21 cellular contexts compared by ENCODE assay signal in the genomic region with DNA sequence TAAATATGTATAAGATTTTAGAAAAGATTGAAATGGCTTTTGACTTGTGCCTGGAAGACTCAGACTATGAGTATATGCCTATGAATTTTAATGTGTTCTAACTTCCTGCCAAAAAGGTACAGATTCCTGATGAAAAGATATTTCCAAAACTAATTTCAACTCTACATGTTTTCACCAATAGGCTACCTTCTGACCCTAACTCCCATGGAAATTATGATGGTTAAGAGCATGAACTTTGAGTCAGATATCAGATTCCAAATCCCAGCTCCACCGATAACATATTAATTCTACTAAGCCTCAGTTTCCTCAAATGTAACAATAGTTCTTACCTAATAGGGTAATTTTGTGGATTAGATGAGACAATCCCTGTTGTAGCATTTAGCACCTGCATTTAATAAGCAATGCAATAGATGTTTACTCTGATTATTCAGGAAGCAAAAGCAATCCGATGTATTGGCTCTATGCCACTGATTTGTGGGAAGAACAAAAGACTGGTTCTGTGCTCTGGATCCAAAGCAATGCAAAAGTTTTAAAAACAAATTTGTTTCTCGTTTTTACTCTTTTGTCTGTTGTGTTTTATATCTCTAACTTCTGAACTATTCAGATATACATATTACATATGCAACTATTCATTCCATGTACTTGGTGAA.
"Had no signal": no experiment of that assay in that cellular context is flagged by ENCODE, and none has a peak within 500 bp of the region (broad histone marks: within the 10 kb centered on the region; RNA-seq: fewer than 3 reads in every experiment).

No MANE protein-coding gene starts in this region.

- H3K36me3 ChIP-seq: esophagus squamous epithelium, right atrium auricular region, spleen, tibial nerve had no signal

- H3K27me3 Mint-ChIP-seq: activated CD8-positive, alpha-beta T cell treated with anti-CD3 and anti-CD28 coated beads for 36 hours; activated naive CD4-positive, alpha-beta T cell treated with anti-CD3 and anti-CD28 coated beads, Interleukin-2, amount 50 U/mL, for 24 hours; activated T-helper 17 cell treated with anti-CD3 and anti-CD28 coated beads, Interleukin-2, amount 50 U/mL, for 72 hours; memory B cell had no signal

- ATAC-seq: activated CD8-positive, alpha-beta T cell treated with anti-CD3 and anti-CD28 coated beads for 36 hours; activated naive CD8-positive, alpha-beta T cell treated with anti-CD3 and anti-CD28 coated beads, Interleukin-2, amount 50 U/mL, for 24 hours; activated T-cell treated with anti-CD3 and anti-CD28 coated beads, Interleukin-2, amount 50 U/mL, for 4 hours; activated T-helper 17 cell treated with anti-CD3 and anti-CD28 coated beads, Interleukin-2, amount 50 U/mL, for 72 hours; left ventricle myocardium superior; naive thymus-derived CD8-positive, alpha-beta T cell; WTC11 had no signal

- H3K9me3 Mint-ChIP-seq: activated CD8-positive, alpha-beta T cell treated with anti-CD3 and anti-CD28 coated beads for 36 hours; endodermal cell had no signal

- DNase-seq: activated CD4-positive, alpha-beta T cell treated with anti-CD3 and anti-CD28 coated beads for 1 hour; activated CD4-positive, alpha-beta T cell treated with anti-CD3 and anti-CD28 coated beads, Interleukin-2, amount 10 ng/mL, durations not matched to agents 7 days and 5 days; activated CD8-positive, alpha-beta T cell treated with anti-CD3 and anti-CD28 coated beads for 36 hours; activated naive CD8-positive, alpha-beta T cell treated with anti-CD3 and anti-CD28 coated beads, Interleukin-2, amount 50 U/mL, for 24 hours; activated T-cell treated with anti-CD3 and anti-CD28 coated beads, Interleukin-2, amount 50 U/mL, for 4 hours; endodermal cell; esophagus squamous epithelium; foreskin melanocyte; left ventricle myocardium superior; naive thymus-derived CD8-positive, alpha-beta T cell; spleen; stimulated activated naive CD4-positive, alpha-beta T cell; T-helper 2 cell had no signal

- H3K27ac Mint-ChIP-seq: activated CD4-positive, alpha-beta T cell treated with anti-CD3 and anti-CD28 coated beads, Interleukin-2, amount 10 ng/mL, durations not matched to agents 7 days and 5 days; activated CD8-positive, alpha-beta T cell treated with anti-CD3 and anti-CD28 coated beads for 36 hours; activated naive CD8-positive, alpha-beta T cell treated with anti-CD3 and anti-CD28 coated beads, Interleukin-2, amount 50 U/mL, for 24 hours; activated T-helper 17 cell treated with anti-CD3 and anti-CD28 coated beads, Interleukin-2, amount 50 U/mL, for 72 hours; endodermal cell; memory B cell; WTC11 had no signal

- H3K27me3 ChIP-seq: esophagus squamous epithelium, right atrium auricular region, spleen, tibial nerve had no signal

- FAIRE-seq: islet of Langerhans had no signal

- H3K4me3 ChIP-seq: coronary artery, esophagus squamous epithelium, right atrium auricular region, spleen, tibial nerve had no signal

- H3K4me1 Mint-ChIP-seq: activated CD4-positive, alpha-beta T cell treated with anti-CD3 and anti-CD28 coated beads, Interleukin-2, amount 10 ng/mL, durations not matched to agents 7 days and 5 days; activated T-helper 17 cell treated with anti-CD3 and anti-CD28 coated beads, Interleukin-2, amount 50 U/mL, for 72 hours; endodermal cell; memory B cell; WTC11 had no signal

- H3K4me3 Mint-ChIP-seq: activated CD4-positive, alpha-beta T cell treated with anti-CD3 and anti-CD28 coated beads, Interleukin-2, amount 10 ng/mL, durations not matched to agents 7 days and 5 days; activated CD8-positive, alpha-beta T cell treated with anti-CD3 and anti-CD28 coated beads for 36 hours; activated naive CD4-positive, alpha-beta T cell treated with anti-CD3 and anti-CD28 coated beads, Interleukin-2, amount 50 U/mL, for 24 hours; activated naive CD8-positive, alpha-beta T cell treated with anti-CD3 and anti-CD28 coated beads, Interleukin-2, amount 50 U/mL, for 24 hours; activated T-cell treated with anti-CD3 and anti-CD28 coated beads, Interleukin-2, amount 50 U/mL, for 4 hours; activated T-helper 17 cell treated with anti-CD3 and anti-CD28 coated beads, Interleukin-2, amount 50 U/mL, for 72 hours; endodermal cell; memory B cell; naive thymus-derived CD8-positive, alpha-beta T cell; WTC11 had no signal

- H3K36me3 Mint-ChIP-seq: activated naive CD4-positive, alpha-beta T cell treated with anti-CD3 and anti-CD28 coated beads, Interleukin-2, amount 50 U/mL, for 24 hours; memory B cell; WTC11 had no signal

- H3K27ac ChIP-seq: coronary artery, right atrium auricular region, spleen, tibial nerve had no signal
